8 cellular contexts compared by ENCODE assay signal in genomic region chr3:148957586-148957985, GRCh38. TPM values are rescaled to one million over a fixed set of nuclear protein-coding genes. Genes with fewer than 3 reads are reported as not detected.
DNase-seq lines count a peak whose midpoint lies in the region; ATAC-seq, FAIRE-seq and TF ChIP-seq lines count a peak whose summit lies in the region.

No MANE protein-coding gene starts in this region.

- H3K36me3 ChIP-seq in endothelial cell of umbilical vein (ENCODE audit: control insufficient read depth in 2 of 2, extremely low read depth in 1 of 2, insufficient read depth in 2 of 2, low read length in 2 of 2) (no peaks in the 10 kb centered on the region), thyroid gland (no peaks in the 10 kb centered on the region), smooth muscle cell (ENCODE audit: low read depth) (no peaks in the 10 kb centered on the region)

- H3K9me3 ChIP-seq in endothelial cell of umbilical vein (replicated peaks; ENCODE audit: control insufficient read depth, insufficient read depth, low read length) = no peaks in the 10 kb centered on the region
- H3K9me3 ChIP-seq in thyroid gland = no peaks in the 10 kb centered on the region
- no peaks in the 10 kb centered on the region for H3K9me3 ChIP-seq in smooth muscle cell (replicated peaks; ENCODE audit: low read depth)

- H3K4me3 ChIP-seq in endothelial cell of umbilical vein (replicated peaks in 1 of 3; ENCODE audit: insufficient read depth in 1 of 3, low read depth in 1 of 3, low read length in 3 of 3) = no peak overlapping the region
- H3K4me3 ChIP-seq in thyroid gland (replicated peaks in 1 of 3) = no peak overlapping the region
- H3K4me3 ChIP-seq in smooth muscle cell = no peak overlapping the region

- CTCF ChIA-PET in endothelial cell of umbilical vein (lab: Charles Lee) = interaction anchor here (0.6 to 5.6 kb wide), 5 partner anchors 12 to 591 kb away, joined by 3 to 136 read pairs (median 3); no protein-coding TSS in a partner anchor

- peaks cover 6% of the 10 kb centered on the region for H3K4me1 ChIP-seq in endothelial cell of umbilical vein (ENCODE audit: control insufficient read depth, extremely low read depth, insufficient read depth, low read length)
- peaks cover 5 to 7% of the 10 kb centered on the region in 2 donors for H3K4me1 ChIP-seq in thyroid gland
- H3K4me1 ChIP-seq in smooth muscle cell (ENCODE audit: low read depth) = peaks cover 4% of the 10 kb centered on the region

- H4K20me1 ChIP-seq in endothelial cell of umbilical vein (replicated peaks; ENCODE audit: control insufficient read depth, extremely low read depth, insufficient read depth, low read length) (no peaks in the 10 kb centered on the region), smooth muscle cell (ENCODE audit: low read depth) (no peaks in the 10 kb centered on the region)

- peak; percentile 45 for DNase-seq in COR-L47 (lab: John Stamatoyannopoulos, UW)
- peak; percentile 36 for DNase-seq in NAMALWA (ENCODE audit: low spot score)
- DNase-seq in endothelial cell of umbilical vein (ENCODE audit: low read depth, low spot score) = no peak
- no peak for DNase-seq in thyroid gland
- no peak for DNase-seq in sciatic nerve (ENCODE audit: low spot score)
- no peak for DNase-seq in 8988T
- no peak for DNase-seq in smooth muscle cell (lab: John Stamatoyannopoulos, UW; ENCODE audit: unreplicated experiment)

- no peak for TF ChIP-seq POLR2A in endothelial cell of umbilical vein (IDR thresholded peaks at IDR 0.05; ENCODE audit: low read depth, low read length)
- no peak for TF ChIP-seq POLR2A in thyroid gland (IDR thresholded peaks at IDR 0.05)

- no peaks in the 10 kb centered on the region for H3K9me1 ChIP-seq in endothelial cell of umbilical vein (replicated peaks; ENCODE audit: control insufficient read depth, extremely low read depth, insufficient read depth, low read length)

- peaks cover 3% of the 10 kb centered on the region for H3F3A ChIP-seq in smooth muscle cell (ENCODE audit: low read depth)

- POLR2A ChIA-PET in endothelial cell of umbilical vein (lab: Charles Lee) = no interaction called here

- H3K4me2 ChIP-seq in endothelial cell of umbilical vein (ENCODE audit: insufficient read depth, low read length) = no peak overlapping the region
- H3K4me2 ChIP-seq in smooth muscle cell = no peak overlapping the region

- H3K27me3 ChIP-seq in endothelial cell of umbilical vein (ENCODE audit: control insufficient read depth in 2 of 2, insufficient read depth in 2 of 2, low read length in 2 of 2) (no peaks in the 10 kb centered on the region), thyroid gland (no peaks in the 10 kb centered on the region), smooth muscle cell (ENCODE audit: low read depth) (no peaks in the 10 kb centered on the region)

- dilution Hi-C loops in endothelial cell of umbilical vein (cut with MboI; ENCODE audit: extremely low pct_ligation_motif_present, low sequenced_read_pairs) = no loop called here

- WGBS in thyroid gland, 2 donors = 76 to 93% methylated on average over 2 of the region's 2 CpGs
- 73% methylated on average over 2 of the region's 2 CpGs for WGBS in smooth muscle cell (ENCODE audit: low lambda C conversion rate)

- no peak overlapping the region for H3K9ac ChIP-seq in endothelial cell of umbilical vein (replicated peaks; ENCODE audit: extremely low read depth, insufficient read depth, low read length)
- H3K9ac ChIP-seq in smooth muscle cell (ENCODE audit: low read depth) = no peak overlapping the region

- no peak overlapping the region for H2AFZ ChIP-seq in endothelial cell of umbilical vein (ENCODE audit: low read depth, low read length)
- no peak overlapping the region for H2AFZ ChIP-seq in smooth muscle cell (ENCODE audit: low read depth)

- intact Hi-C loops in endothelial cell of umbilical vein (cut with micrococcal nuclease) = loop anchor here (10.0 kb wide), 2 partner anchors 127 to 417 kb away; partner anchors contain the start of genes HLTF and TM4SF1
- intact Hi-C loops in thyroid gland (cut with DNase I) = loop anchor here (5.0 to 10.0 kb wide), 2 partner anchors 160 to 317 kb away; no protein-coding TSS in a partner anchor
- intact Hi-C loops in sciatic nerve (cut with DNase I) = loop anchor here (10.0 kb wide), 1 partner anchor 317 kb away; no protein-coding TSS in a partner anchor

- no peaks in the 10 kb centered on the region for H3K79me2 ChIP-seq in endothelial cell of umbilical vein (ENCODE audit: control insufficient read depth, insufficient read depth, low read length)
- H3K79me2 ChIP-seq in smooth muscle cell (ENCODE audit: low read depth) = no peaks in the 10 kb centered on the region

- H3K27ac ChIP-seq in endothelial cell of umbilical vein (ENCODE audit: insufficient read depth, low read depth, low read length) (no peak overlapping the region), thyroid gland (no peak overlapping the region), smooth muscle cell (ENCODE audit: low read depth) (no peak overlapping the region)

- BruUV-seq in endothelial cell of umbilical vein (replicated peaks; lab: Mats Ljungman, UMichigan) = no TSS peak

- TF ChIP-seq CTCF in endothelial cell of umbilical vein (IDR thresholded peaks at IDR 0.05; ENCODE audit: extremely low read depth in 1 of 2, insufficient read depth in 1 of 2, low read depth in 1 of 2, low read length in 2 of 2) (peak; percentile 27 to 29), thyroid gland (IDR thresholded peaks at IDR 0.05) (no peak), smooth muscle cell (IDR thresholded peaks at IDR 0.05; ENCODE audit: borderline replicate concordance, insufficient read depth, poor library complexity, severe bottlenecking) (no peak)

- FAIRE-seq in endothelial cell of umbilical vein (lab: Jason Lieb, UNC) = no peak

- ATAC-seq in GM19043 (IDR thresholded peaks at IDR 0.05; ENCODE audit: low read depth, unreplicated experiment) (peak; percentile 66), sciatic nerve (no peak)

TF ChIP-seq in endothelial cell of umbilical vein, 7 proteins besides CTCF, POLR2A, EP300 and RAD21:
- no peak for TF ChIP-seq GATA2 (IDR thresholded peaks at IDR 0.05; ENCODE audit: insufficient read depth, insufficient read length, low read depth, low read length)
- no peak for TF ChIP-seq MAX (IDR thresholded peaks at IDR 0.05; ENCODE audit: insufficient read depth, insufficient read length)
- no peak for TF ChIP-seq POLR2AphosphoS5 (IDR thresholded peaks at IDR 0.05; ENCODE audit: insufficient read depth, low read depth, low read length)
- TF ChIP-seq JUN (IDR thresholded peaks at IDR 0.05; ENCODE audit: borderline replicate concordance, insufficient read depth, insufficient read length, low read depth) = no peak
- no peak for TF ChIP-seq MYC (IDR thresholded peaks at IDR 0.05; ENCODE audit: low read depth, low read length)
- no peak for TF ChIP-seq EZH2 (IDR thresholded peaks at IDR 0.05; ENCODE audit: borderline replicate concordance, low read depth, low read length, severe bottlenecking)
- TF ChIP-seq FOS (IDR thresholded peaks at IDR 0.05; ENCODE audit: borderline replicate concordance, insufficient read depth, low read length) = no peak
TF ChIP-seq in endothelial cell of umbilical vein: peak in this region for 0.

RNA-seq across cellular contexts. Expression of gene GYG1, which starts 33.8 kb away (rescaled TPM):
- total RNA-seq in endothelial cell of umbilical vein (46.8 and 58.5 TPM in 2 replicates), thyroid gland (10 to 100 TPM; 26.4 to 86.3 (median 29.3) TPM), sciatic nerve (35.2 TPM), smooth muscle cell (23.4 and 29.8 TPM in 2 replicates)
- polyA plus RNA-seq in endothelial cell of umbilical vein (24.7 and 25.2 TPM in 2 replicates), smooth muscle cell (13.6 and 15.8 TPM in 2 replicates)
- polyA plus RNA-seq in endothelial cell of umbilical vein (2011; cell fraction: cytosol; rRNA removed) = 35.9 and 39.5 TPM in 2 replicates
- 22.7 and 23.8 TPM in 2 replicates for polyA plus RNA-seq in endothelial cell of umbilical vein (2011; cell fraction: nucleus; rRNA removed)
- 61.6 and 75.7 TPM in 2 replicates for polyA plus RNA-seq in endothelial cell of umbilical vein (2012)
- 33.9 and 38.7 TPM in 2 replicates for polyA minus RNA-seq in endothelial cell of umbilical vein
- polyA minus RNA-seq in endothelial cell of umbilical vein (2011; cell fraction: cytosol; rRNA and poly(A)+ RNA removed) = 22.1 TPM
- polyA minus RNA-seq in endothelial cell of umbilical vein (2011; cell fraction: nucleus; rRNA and poly(A)+ RNA removed) = 21.8 and 38.1 TPM in 2 replicates

Comparison
In these comparisons a context has a peak if more than half of its experiments do, and no peak if none do; other contexts are left out.
1. DNase-seq: peak in COR-L47 (single experiment) and NAMALWA (single experiment); none in endothelial cell of umbilical vein (single experiment), thyroid gland (0 of 2), sciatic nerve (single experiment), 8988T (single experiment) and smooth muscle cell (single experiment).
2. CTCF ChIP-seq: peak in endothelial cell of umbilical vein (2 of 2); none in thyroid gland (0 of 6) and smooth muscle cell (single experiment).